Comparison of ENCODE assay signal across 8 cellular contexts in the genomic region with DNA sequence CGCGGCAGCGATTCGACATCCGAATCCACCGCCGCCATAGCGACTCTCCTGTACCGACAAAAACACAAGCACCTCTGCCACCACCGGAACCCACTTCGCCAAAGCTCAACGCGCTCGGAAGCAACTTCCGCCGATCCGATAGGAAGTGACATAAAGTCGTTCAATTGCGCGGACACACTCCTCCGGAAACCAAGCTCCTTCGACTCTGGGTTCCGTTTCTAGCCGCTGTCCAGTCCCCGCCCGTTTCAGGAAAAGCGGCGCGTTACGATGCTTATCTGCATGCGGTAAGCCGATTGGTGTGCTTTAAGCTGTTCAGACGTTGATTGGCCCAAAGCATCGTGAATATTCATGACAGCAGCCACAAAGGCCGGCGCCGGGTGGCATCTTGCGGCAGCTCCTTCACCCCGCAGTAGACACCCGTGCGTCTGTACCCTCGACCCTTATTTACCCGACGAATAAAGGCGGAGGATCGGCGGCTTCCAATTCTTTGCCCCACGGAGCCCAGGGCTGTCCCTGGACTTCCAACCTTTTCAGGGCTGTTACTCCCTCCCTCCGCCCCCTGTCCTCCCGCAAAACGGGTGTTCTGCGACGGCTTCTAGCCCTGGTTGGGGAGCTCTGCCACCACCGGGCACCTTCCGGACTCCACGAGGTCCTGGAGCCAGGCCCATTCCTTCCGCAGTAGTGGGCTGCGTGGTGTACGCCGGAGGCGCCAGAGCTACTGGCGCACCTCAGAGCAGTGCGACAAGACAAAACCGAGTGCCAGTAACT. TPM values are rescaled to one million over a fixed set of nuclear protein-coding genes. Genes with fewer than 3 reads are reported as not detected.
DNase-seq lines count a peak whose midpoint lies in the region; ATAC-seq and TF ChIP-seq lines count a peak whose summit lies in the region.

TSS of gene TUT1 (minus strand) at position 76 of the 768 bp plus-strand sequence. CDS start at position 38, 38 bp downstream.

- H3K4me3 ChIP-seq in right cardiac atrium (ENCODE audit: low read length) (peak within 1 kb of the TSS; percentile 79), vagina (peak within 1 kb of the TSS; percentile 70 to 82)

- under 1% methylated on average over 64 of the region's 64 CpGs for WGBS in right cardiac atrium

- H3K36me3 ChIP-seq in vagina: peaks cover 0 to 42% of the 10 kb centered on the region in 2 donors

- H3K9me3 ChIP-seq in right cardiac atrium (ENCODE audit: control insufficient read depth, low read length): no peaks in the 10 kb centered on the region
- no peaks in the 10 kb centered on the region for H3K9me3 ChIP-seq in vagina

- H3K4me1 ChIP-seq in right cardiac atrium (ENCODE audit: control insufficient read depth, insufficient read depth, low read length) (peaks cover 9% of the 10 kb centered on the region), vagina (peaks cover 29% of the 10 kb centered on the region)

- peak in 2 of 3 experiments; percentile 8 to 10 for TF ChIP-seq CTCF in vagina (IDR thresholded peaks at IDR 0.05)

- intact Hi-C loops in T-helper 2 cell treated with Interferon-gamma antibody and Interleukin-4, amounts not matched to agents 100 ng/mL and 5 ng/mL, for 36 hours (cut with micrococcal nuclease): loop anchor here (1.0 to 5.0 kb wide), 11 partner anchors 8 to 289 kb away; partner anchors contain the start of genes B3GAT3, BSCL2, C11orf98 and CSKMT
- intact Hi-C loops in right cardiac atrium (cut with DNase I) (loop anchor here in 1 of 4 donors (10.0 kb wide), 1 partner anchor 63 kb away; the partner anchor contains the start of gene INTS5), vagina (cut with DNase I) (no loop called here)

- peak; percentile 92 for DNase-seq in NCI-H187 treated with DMSO at 0.1 percent for 48 hours (lab: John Stamatoyannopoulos, UW)
- peak; percentile 80 to 99 (median 97) for DNase-seq in anterior cingulate cortex (lab: John Stamatoyannopoulos, UW)
- peak; percentile 95 to 97 (median 97) for DNase-seq in right cardiac atrium
- DNase-seq in pulmonary artery endothelial cell (ENCODE audit: low read depth, low spot score): peak; percentile 99
- DNase-seq in vagina (ENCODE audit: extremely low spot score in 2 of 2): peak in 1 of 2 donors; percentile 100

- H3K27ac ChIP-seq in right cardiac atrium (ENCODE audit: low read length) (peak within 1 kb of the TSS; percentile 97), vagina (peak within 1 kb of the TSS; percentile 94)

- peak in 1 of 2 donors; percentile 73 for TF ChIP-seq POLR2A in vagina (IDR thresholded peaks at IDR 0.05)

- H3K27me3 ChIP-seq in right cardiac atrium (ENCODE audit: control insufficient read depth, insufficient read depth) (no peaks in the 10 kb centered on the region), vagina (no peaks in the 10 kb centered on the region)

- ATAC-seq in GM18499 (IDR thresholded peaks at IDR 0.05; ENCODE audit: insufficient read depth, unreplicated experiment) (peak; percentile 77), HG02943 (IDR thresholded peaks at IDR 0.05; ENCODE audit: low read depth, unreplicated experiment) (peak; percentile 87), right cardiac atrium (peak; percentile 95 to 96)

RNA-seq across cellular contexts. Expression of gene TUT1, which starts in this region (rescaled TPM):
- 26.4 and 30.9 TPM in 2 replicates for total RNA-seq in T-helper 2 cell treated with Interferon-gamma antibody and Interleukin-4, amounts not matched to agents 100 ng/mL and 5 ng/mL, for 36 hours
- total RNA-seq in right cardiac atrium: 10 to 100 TPM in 3 of 4 donors, 1 to 10 TPM in 1; 8.0 to 15.3 (median 11.5) TPM
- polyA plus RNA-seq in right cardiac atrium: 10.7 TPM
- 7.7 and 9.6 TPM in 2 replicates for total RNA-seq in pulmonary artery endothelial cell
- total RNA-seq in vagina: 12.0 TPM
